28 cellular contexts compared by ENCODE assay signal in genomic region chr14:68702578-68702977, GRCh38.
DNase-seq lines count a peak whose midpoint lies in the region; ATAC-seq and TF ChIP-seq lines count a peak whose summit lies in the region.
"Had no signal": no experiment of that assay in that cellular context is flagged by ENCODE, and none has a peak within 500 bp of the region (broad histone marks: within the 10 kb centered on the region; RNA-seq: fewer than 3 reads in every experiment).

No MANE protein-coding gene starts in this region.

- BruUV-seq in mammary epithelial cell (replicated peaks; lab: Mats Ljungman, UMichigan), result no TSS peak

- H3K27me3 ChIP-seq in heart right ventricle, result no peaks in the 10 kb centered on the region
- H3K27me3 ChIP-seq in mammary epithelial cell (ENCODE audit: insufficient read depth, low read length), result no peaks in the 10 kb centered on the region
- H3K27me3 ChIP-seq: ascending aorta, SJCRH30, suprapubic skin, upper lobe of right lung had no signal

- H3K4me1 ChIP-seq in heart right ventricle (peaks cover 0 to 36% (median 13%) of the 10 kb centered on the region in 9 donors), mammary epithelial cell (ENCODE audit: insufficient read depth, low read length) (peaks cover 42% of the 10 kb centered on the region)
- H3K4me1 ChIP-seq: ascending aorta had no signal

- no peak overlapping the region for H3K27ac ChIP-seq in heart right ventricle
- H3K27ac ChIP-seq in mammary epithelial cell (ENCODE audit: insufficient read depth, low read depth, low read length), result peak overlapping the region; percentile 50
- H3K27ac ChIP-seq: ascending aorta, lower lobe of right lung, SJCRH30, upper lobe of right lung, VCaP had no signal

- ATAC-seq in heart right ventricle (no peak), GM19351 (IDR thresholded peaks at IDR 0.05; ENCODE audit: unreplicated experiment) (no peak)
- ATAC-seq: HepG2 had no signal

- H3K36me3 ChIP-seq in heart right ventricle (no peaks in the 10 kb centered on the region), mammary epithelial cell (ENCODE audit: insufficient read depth, low read length) (no peaks in the 10 kb centered on the region)
- H3K36me3 ChIP-seq: ascending aorta, lower lobe of right lung, SJCRH30, suprapubic skin, upper lobe of right lung had no signal

- no peaks in the 10 kb centered on the region for H4K20me1 ChIP-seq in mammary epithelial cell (ENCODE audit: insufficient read depth, low read length)

- DNase-seq in cardiac septum (ENCODE audit: low spot score), result peak; percentile 39
- no peak for DNase-seq in heart right ventricle
- no peak for DNase-seq in mammary epithelial cell
- DNase-seq in mesenteric fat pad (ENCODE audit: low spot score), result peak; percentile 53
- DNase-seq in NCI-H1105 (lab: John Stamatoyannopoulos, UW), result no peak
- DNase-seq in stimulated activated CD4-positive, alpha-beta T cell treated with anti-CD3 and anti-CD28 coated beads, Interleukin-4, amount 100 ng/mL, for 24 hours, result no peak
- no peak for DNase-seq in NCI-H1436 (lab: John Stamatoyannopoulos, UW)
- DNase-seq: activated effector memory CD4-positive, alpha-beta T cell treated with Interleukin-2 at 50 U/mL for 16 hours; activated naive CD8-positive, alpha-beta T cell treated with anti-CD3 and anti-CD28 coated beads, Interleukin-2, amount 10 ng/mL, durations not matched to agents 7 days and 5 days; CD4-positive, alpha-beta memory T cell; central memory CD4-positive, alpha-beta T cell; endodermal cell; Karpas-422; lower lobe of right lung; NCI-H146; NCI-H2107; NCI-H446; NCI-H774; nephron progenitor cell; SJCRH30; stimulated activated naive CD4-positive, alpha-beta T cell treated with Interleukin-2 at 50 U/mL for 16 hours; T-helper 9 cell; upper lobe of right lung had no signal

- TF ChIP-seq CTCF in heart right ventricle (IDR thresholded peaks at IDR 0.05) (no peak), mammary epithelial cell (conservative IDR thresholded peaks at IDR 0.05 in 1 of 2, IDR thresholded peaks at IDR 0.05 in 1 of 2; ENCODE audit: extremely low read depth in 1 of 2, insufficient read depth in 1 of 2, low read depth in 1 of 2, low read length in 2 of 2) (no peak)

- H2AFZ ChIP-seq in mammary epithelial cell (ENCODE audit: low read depth, low read length), result peak overlapping the region; percentile 60

- H3K4me2 ChIP-seq in mammary epithelial cell (ENCODE audit: insufficient read depth, low read depth, low read length), result no peak overlapping the region

- H3K4me3 ChIP-seq in heart right ventricle, result no peak overlapping the region
- H3K4me3 ChIP-seq in mammary epithelial cell (replicated peaks in 1 of 3; ENCODE audit: insufficient read depth in 1 of 3, low read depth in 2 of 3, low read length in 3 of 3), result no peak overlapping the region
- H3K4me3 ChIP-seq: ascending aorta, lower lobe of right lung, SJCRH30, suprapubic skin, upper lobe of right lung had no signal

- intact Hi-C loops in cardiac septum (cut with DNase I), result no loop called here
- intact Hi-C loops in heart right ventricle (cut with DNase I), result no loop called here
- intact Hi-C loops in mammary epithelial cell (cut with micrococcal nuclease), result no loop called here

- H3K79me2 ChIP-seq in mammary epithelial cell (ENCODE audit: insufficient read depth, low read length), result no peaks in the 10 kb centered on the region

- H3K9ac ChIP-seq in mammary epithelial cell (ENCODE audit: insufficient read depth, low read length), result no peak overlapping the region

- H3K9me3 ChIP-seq in heart right ventricle, result peaks cover 0 to 6% (median 0%) of the 10 kb centered on the region in 11 donors
- peaks cover 6% of the 10 kb centered on the region for H3K9me3 ChIP-seq in mammary epithelial cell (replicated peaks; ENCODE audit: insufficient read depth, low read length)
- H3K9me3 ChIP-seq: ascending aorta, lower lobe of right lung, suprapubic skin, upper lobe of right lung had no signal

- CTCF ChIA-PET in mammary epithelial cell (lab: Charles Lee; ENCODE audit: low non-redundant PET), result no interaction called here

- WGBS in heart right ventricle, 2 donors, result 94 to 96% methylated on average over 3 of the region's 3 CpGs
- 100% methylated on average over 3 of the region's 3 CpGs for WGBS in mammary epithelial cell (ENCODE audit: low coverage, missing lambda C conversion rate)

- in situ Hi-C loops in mammary epithelial cell (cut with MboI; ENCODE audit: low sequenced_read_pairs in 2 of 2), result no loop called here

- dilution Hi-C loops in mammary epithelial cell (cut with HindIII; ENCODE audit: low sequenced_read_pairs), result no loop called here

Comparison
In these comparisons a context has a peak if more than half of its experiments do, and no peak if none do; other contexts are left out.
1. DNase-seq: peak in cardiac septum (single experiment) and mesenteric fat pad (single experiment); none in heart right ventricle (0 of 2), mammary epithelial cell (single experiment), NCI-H1105 (single experiment), stimulated activated CD4-positive, alpha-beta T cell treated with anti-CD3 and anti-CD28 coated beads, Interleukin-4, amount 100 ng/mL, for 24 hours (single experiment) and NCI-H1436 (single experiment).